ENCODE assay signal across 1 cellular context in the genomic region with DNA sequence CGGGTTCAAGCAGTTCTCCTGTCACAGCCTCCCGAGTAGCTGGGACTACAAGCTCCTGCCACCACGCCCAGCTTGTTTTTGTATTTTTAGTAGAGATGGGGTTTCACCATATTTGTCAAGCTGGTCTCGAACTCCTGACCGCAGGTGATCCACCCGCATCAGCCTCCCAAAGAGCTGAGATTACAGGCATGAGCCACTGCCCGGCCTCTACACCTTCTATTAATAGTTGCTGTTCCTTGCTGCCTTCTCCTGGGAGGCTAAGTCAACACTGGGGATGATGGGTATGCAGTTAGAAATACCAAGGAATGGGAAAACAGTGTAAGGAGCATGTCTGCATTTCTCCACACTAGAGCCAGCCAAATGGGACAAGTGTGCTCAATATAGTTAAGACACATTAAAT.
TF ChIP-seq lines count a peak whose summit lies in the region.

No MANE protein-coding gene starts in this region.

TF ChIP-seq in liver, 16 proteins besides CTCF, POLR2A, EP300 and RAD21 (continued from another document):
- no peak for TF ChIP-seq ZBTB33 (IDR thresholded peaks at IDR 0.05)
